21 cellular contexts compared by ENCODE assay signal in the genomic region with DNA sequence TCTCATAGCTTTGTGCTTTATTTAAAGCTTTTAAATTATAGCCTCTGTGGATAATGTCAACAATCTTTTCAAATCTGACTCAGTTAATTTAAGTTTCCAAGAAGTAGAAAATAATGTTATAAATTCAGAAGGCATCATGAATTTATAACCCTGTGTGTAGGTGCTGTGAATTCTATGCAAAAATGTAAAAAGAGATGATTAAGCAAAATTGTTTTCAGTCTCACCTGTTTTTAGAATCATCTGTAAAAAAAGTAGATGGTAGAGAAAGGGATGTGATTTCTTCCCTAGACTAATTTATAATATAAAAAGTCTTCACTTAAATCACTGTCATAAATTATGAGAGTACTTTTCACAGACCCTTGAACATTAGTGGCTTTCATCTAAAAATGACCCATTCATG.
"Had no signal": no experiment of that assay in that cellular context is flagged by ENCODE, and none has a peak within 500 bp of the region (broad histone marks: within the 10 kb centered on the region; RNA-seq: fewer than 3 reads in every experiment).

No MANE protein-coding gene starts in this region.

- H3K27ac ChIP-seq: heart left ventricle, neutrophil, sigmoid colon, skin epidermis, suprapubic skin, thyroid gland, upper lobe of left lung, uterus had no signal

- DNase-seq: cortex of kidney; dorsolateral prefrontal cortex; effector CD8-positive, alpha-beta T cell; heart left ventricle; hippocampal formation; left colon; left ventricle myocardium superior; mesendoderm; naive thymus-derived CD4-positive, alpha-beta T cell; nephron progenitor cell; sigmoid colon; stimulated activated CD4-positive, alpha-beta T cell treated with anti-CD3 and anti-CD28 coated beads, Interleukin-12 subunit alpha, Interleukin-12 subunit beta, amount 100 ng/mL, for 4 hours; stimulated activated naive CD4-positive, alpha-beta T cell; thyroid gland; upper lobe of left lung; uterus had no signal

- H3K4me3 ChIP-seq: dorsolateral prefrontal cortex, heart left ventricle, lung, sigmoid colon, skin epidermis, suprapubic skin, thyroid gland, upper lobe of left lung, uterus had no signal

- H3K27me3 ChIP-seq: dorsolateral prefrontal cortex, heart left ventricle, neutrophil, sigmoid colon, suprapubic skin, thyroid gland, upper lobe of left lung, uterus had no signal

- H3K4me3 Mint-ChIP-seq: nephron progenitor cell had no signal

- H3K36me3 ChIP-seq: neutrophil, sigmoid colon, suprapubic skin, upper lobe of left lung, uterus had no signal

- ATAC-seq: esophagus mucosa; heart left ventricle; left colon; left ventricle myocardium superior; naive thymus-derived CD4-positive, alpha-beta T cell had no signal

- H3K27me3 Mint-ChIP-seq: naive thymus-derived CD4-positive, alpha-beta T cell had no signal

- H3K9me3 Mint-ChIP-seq: naive thymus-derived CD4-positive, alpha-beta T cell; nephron progenitor cell had no signal

- H3K27ac Mint-ChIP-seq: nephron progenitor cell had no signal

- H3K9me3 ChIP-seq: heart left ventricle, neutrophil, sigmoid colon, suprapubic skin, thyroid gland, upper lobe of left lung, uterus had no signal

- H3K4me1 ChIP-seq: sigmoid colon, suprapubic skin, thyroid gland, upper lobe of left lung had no signal
